ENCODE assay signal across 8 cellular contexts in the genomic region with DNA sequence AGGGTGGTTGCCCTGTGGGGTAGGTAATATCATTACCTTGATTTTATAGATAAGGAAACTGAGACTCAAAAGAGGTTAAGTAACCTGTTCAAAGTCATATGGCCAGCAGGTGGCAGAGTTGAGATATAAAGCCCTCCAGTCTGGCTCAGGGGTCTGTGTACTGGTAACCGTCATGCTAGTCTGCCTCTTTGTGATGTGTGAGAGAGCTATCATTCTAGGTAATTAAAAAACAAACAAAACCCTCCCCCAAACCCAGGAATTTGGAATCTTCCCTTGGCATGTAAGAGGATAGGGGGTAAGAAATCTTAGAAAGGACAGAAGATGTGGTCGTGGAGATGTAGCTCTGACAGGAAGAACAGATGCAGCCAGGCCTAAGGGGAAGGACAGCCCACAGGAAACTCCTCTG.
DNase-seq lines count a peak whose midpoint lies in the region; ATAC-seq and TF ChIP-seq lines count a peak whose summit lies in the region.

No MANE protein-coding gene starts in this region.

- no peak overlapping the region for H3K4me3 ChIP-seq in DND-41 (ENCODE audit: low read depth in 1 of 2, low read length in 2 of 2)
- H3K4me3 ChIP-seq in OCI-LY1 (ENCODE audit: low read depth, low read length, poor library complexity, severe bottlenecking): no peak overlapping the region

- no peaks in the 10 kb centered on the region for H3K9me3 ChIP-seq in DND-41 (ENCODE audit: insufficient read depth, low read length, severe bottlenecking)
- H3K9me3 ChIP-seq in OCI-LY1 (ENCODE audit: low read length): no peaks in the 10 kb centered on the region

- H4K20me1 ChIP-seq in DND-41 (ENCODE audit: insufficient read depth, low read length) (no peaks in the 10 kb centered on the region), OCI-LY1 (ENCODE audit: insufficient read depth, low read length) (no peaks in the 10 kb centered on the region)

- H3K27ac ChIP-seq in DND-41 (ENCODE audit: low read length): no peak overlapping the region
- H3K27ac ChIP-seq in OCI-LY1 (ENCODE audit: low read depth, low read length, poor library complexity, severe bottlenecking): no peak overlapping the region

- H2AFZ ChIP-seq in DND-41 (ENCODE audit: low read depth, low read length): no peak overlapping the region
- no peak overlapping the region for H2AFZ ChIP-seq in OCI-LY1 (ENCODE audit: low read length)

- H3K9ac ChIP-seq in DND-41 (ENCODE audit: low read depth, low read length) (no peak overlapping the region), OCI-LY1 (ENCODE audit: low read length) (no peak overlapping the region)

- H3F3A ChIP-seq in OCI-LY1 (ENCODE audit: insufficient read depth, low read length): no peaks in the 10 kb centered on the region

- TF ChIP-seq CTCF in DND-41 (IDR thresholded peaks at IDR 0.05; ENCODE audit: borderline replicate concordance, extremely low read depth, low read length, poor library complexity, severe bottlenecking): peak; percentile 81
- TF ChIP-seq CTCF in OCI-LY1 (IDR thresholded peaks at IDR 0.05; ENCODE audit: low read length): peak; percentile 73

- H3K79me2 ChIP-seq in DND-41 (ENCODE audit: insufficient read depth, low read length) (no peaks in the 10 kb centered on the region), OCI-LY1 (ENCODE audit: insufficient read depth, low read length) (no peaks in the 10 kb centered on the region)

- peak; percentile 75 for DNase-seq in DND-41
- peak; percentile 38 for DNase-seq in HS-27A (ENCODE audit: low read depth)
- peak; percentile 78 for DNase-seq in activated CD8-positive, alpha-beta memory T cell treated with anti-CD3 and anti-CD28 coated beads, Interleukin-2, amount 50 U/mL, for 48 hours
- DNase-seq in glomerular visceral epithelial cell (ENCODE audit: extremely low spot score): peak; percentile 69
- peak; percentile 39 for DNase-seq in smooth muscle cell of the brain vasculature (ENCODE audit: low read depth, low spot score)

- H3K9me2 ChIP-seq in OCI-LY1 (ENCODE audit: low read depth, low read length): no peaks in the 10 kb centered on the region

- H3K4me1 ChIP-seq in DND-41 (ENCODE audit: insufficient read depth, low read length) (peaks cover 3% of the 10 kb centered on the region; the same call in 1 of the 2 replicates), OCI-LY1 (ENCODE audit: insufficient read depth, low read length, severe bottlenecking) (no peaks in the 10 kb centered on the region)

- H3K27me3 ChIP-seq in DND-41 (ENCODE audit: insufficient read depth, low read length, poor library complexity) (no peaks in the 10 kb centered on the region), OCI-LY1 (ENCODE audit: insufficient read depth, low read length) (no peaks in the 10 kb centered on the region)

- ATAC-seq in DND-41 (ENCODE audit: insufficient read depth, low read depth) (peak; percentile 98), GM18867 (IDR thresholded peaks at IDR 0.05; ENCODE audit: unreplicated experiment) (no peak), HG02763 (IDR thresholded peaks at IDR 0.05; ENCODE audit: unreplicated experiment) (no peak)

- H3K4me2 ChIP-seq in DND-41 (ENCODE audit: insufficient read depth, low read length): no peak overlapping the region
- no peak overlapping the region for H3K4me2 ChIP-seq in OCI-LY1 (ENCODE audit: low read length)

- H3K36me3 ChIP-seq in DND-41 (ENCODE audit: insufficient read depth, low read length): no peaks in the 10 kb centered on the region
- no peaks in the 10 kb centered on the region for H3K36me3 ChIP-seq in OCI-LY1 (ENCODE audit: insufficient read depth, low read length)
